2 cellular contexts compared by ENCODE assay signal in genomic region chr3:61903931-61904657, GRCh38.
TF ChIP-seq lines count a peak whose summit lies in the region.

No MANE protein-coding gene starts in this region.

TF ChIP-seq in liver, 16 proteins besides CTCF, POLR2A, EP300 and RAD21:
- TF ChIP-seq REST (IDR thresholded peaks at IDR 0.05), result no peak
- TF ChIP-seq EGR1 (IDR thresholded peaks at IDR 0.05; ENCODE audit: low read depth in 2 of 2), result no peak
- no peak for TF ChIP-seq ZBTB33 (IDR thresholded peaks at IDR 0.05)
- TF ChIP-seq JUND (IDR thresholded peaks at IDR 0.05), result no peak
- TF ChIP-seq SP1 (IDR thresholded peaks at IDR 0.05), result peak; percentile 7
- no peak for TF ChIP-seq FOXA2 (IDR thresholded peaks at IDR 0.05)
- no peak for TF ChIP-seq NR2F2 (IDR thresholded peaks at IDR 0.05)

TF ChIP-seq in HepG2, 621 proteins besides CTCF, POLR2A, EP300 and RAD21 (continued from another document):
- TF ChIP-seq BATF2 (CRISPR knock-in tag; IDR thresholded peaks at IDR 0.05) (no peak), PAXIP1 (CRISPR knock-in tag; conservative IDR thresholded peaks at IDR 0.05) (no peak), ZNF205 (CRISPR knock-in tag; IDR thresholded peaks at IDR 0.05) (no peak), FOSL2 (CRISPR knock-in tag; IDR thresholded peaks at IDR 0.05) (no peak), JUN (CRISPR knock-in tag; IDR thresholded peaks at IDR 0.05) (no peak), MATR3 (CRISPR knock-in tag; IDR thresholded peaks at IDR 0.05) (no peak), RFX3 (CRISPR knock-in tag; IDR thresholded peaks at IDR 0.05) (no peak), ONECUT2 (CRISPR knock-in tag; IDR thresholded peaks at IDR 0.05) (no peak), HDAC2 (CRISPR knock-in tag; IDR thresholded peaks at IDR 0.05) (no peak), GPBP1L1 (CRISPR knock-in tag; IDR thresholded peaks at IDR 0.05) (no peak), NPAS2 (CRISPR knock-in tag; IDR thresholded peaks at IDR 0.05; ENCODE audit: borderline replicate concordance) (no peak)
